18 cellular contexts compared by ENCODE assay signal in genomic region chr18:74856967-74857366, GRCh38.
"Had no signal": no experiment of that assay in that cellular context is flagged by ENCODE, and none has a peak within 500 bp of the region (broad histone marks: within the 10 kb centered on the region; RNA-seq: fewer than 3 reads in every experiment).

No MANE protein-coding gene starts in this region.

- H3K9me3 Mint-ChIP-seq: activated CD4-positive, alpha-beta T cell treated with anti-CD3 and anti-CD28 coated beads, Interleukin-2, amount 10 ng/mL, durations not matched to agents 24 days and 14 days; activated naive CD4-positive, alpha-beta T cell treated with anti-CD3 and anti-CD28 coated beads, Interleukin-2, amount 50 U/mL, for 72 hours; endodermal cell; naive thymus-derived CD8-positive, alpha-beta T cell; stimulated activated memory B cell treated with anti-CD40 and anti-IgM and Interleukin-4, amounts not matched to agents 10 μg/mL and 1 μg/mL and 100 μg/mL, for 72 hours; WTC11 had no signal

- H3K9me3 ChIP-seq: neutrophil, right atrium auricular region, tibial nerve, vagina had no signal

- ATAC-seq: activated naive CD4-positive, alpha-beta T cell treated with anti-CD3 and anti-CD28 coated beads, Interleukin-2, amount 50 U/mL, for 72 hours; left cardiac atrium; naive thymus-derived CD8-positive, alpha-beta T cell; stimulated activated memory B cell treated with anti-CD40 and anti-IgM and Interleukin-4, amounts not matched to agents 10 μg/mL and 1 μg/mL and 100 μg/mL, for 72 hours; WTC11 had no signal

- H3K27me3 Mint-ChIP-seq: activated CD4-positive, alpha-beta T cell treated with anti-CD3 and anti-CD28 coated beads, Interleukin-2, amount 10 ng/mL, durations not matched to agents 24 days and 14 days; naive thymus-derived CD8-positive, alpha-beta T cell; stimulated activated memory B cell treated with anti-CD40 and anti-IgM and Interleukin-4, amounts not matched to agents 10 μg/mL and 1 μg/mL and 100 μg/mL, for 72 hours had no signal

- H3K27ac ChIP-seq: brain microvascular endothelial cell, neutrophil, right atrium auricular region, tibial nerve, vagina had no signal

- H3K4me3 ChIP-seq: right atrium auricular region, tibial nerve, vagina had no signal

- H3K4me1 ChIP-seq: right atrium auricular region, tibial nerve, vagina had no signal

- H3K4me3 Mint-ChIP-seq: activated CD4-positive, alpha-beta T cell treated with anti-CD3 and anti-CD28 coated beads, Interleukin-2, amount 10 ng/mL, durations not matched to agents 24 days and 14 days; endodermal cell; naive thymus-derived CD8-positive, alpha-beta T cell; stimulated activated memory B cell treated with anti-CD40 and anti-IgM and Interleukin-4, amounts not matched to agents 10 μg/mL and 1 μg/mL and 100 μg/mL, for 72 hours; WTC11 had no signal

- H3K36me3 Mint-ChIP-seq: activated naive CD4-positive, alpha-beta T cell treated with anti-CD3 and anti-CD28 coated beads, Interleukin-2, amount 50 U/mL, for 72 hours; WTC11 had no signal

- H3K4me1 Mint-ChIP-seq: activated CD4-positive, alpha-beta T cell treated with anti-CD3 and anti-CD28 coated beads, Interleukin-2, amount 10 ng/mL, durations not matched to agents 24 days and 14 days; stimulated activated memory B cell treated with anti-CD40 and anti-IgM and Interleukin-4, amounts not matched to agents 10 μg/mL and 1 μg/mL and 100 μg/mL, for 72 hours had no signal

- H3K27ac Mint-ChIP-seq: activated CD4-positive, alpha-beta T cell treated with anti-CD3 and anti-CD28 coated beads, Interleukin-2, amount 10 ng/mL, durations not matched to agents 24 days and 14 days; activated naive CD4-positive, alpha-beta T cell treated with anti-CD3 and anti-CD28 coated beads, Interleukin-2, amount 50 U/mL, for 72 hours; endodermal cell; naive thymus-derived CD8-positive, alpha-beta T cell; stimulated activated memory B cell treated with anti-CD40 and anti-IgM and Interleukin-4, amounts not matched to agents 10 μg/mL and 1 μg/mL and 100 μg/mL, for 72 hours; WTC11 had no signal

- H3K36me3 ChIP-seq: brain microvascular endothelial cell, neutrophil, right atrium auricular region, tibial nerve, vagina had no signal

- DNase-seq: activated CD4-positive, alpha-beta T cell treated with anti-CD3 and anti-CD28 coated beads, Interleukin-2, amount 10 ng/mL, durations not matched to agents 24 days and 14 days; activated effector memory CD4-positive, alpha-beta T cell treated with Interleukin-2 at 50 U/mL for 16 hours; activated T-cell treated with anti-CD3 and anti-CD28 coated beads, Interleukin-2, amount 50 U/mL, for 1 hour; amniotic stem cell; brain microvascular endothelial cell; endodermal cell; erythroblast; left cardiac atrium; naive thymus-derived CD8-positive, alpha-beta T cell; posterior cingulate gyrus; small intestine had no signal

- H3K27me3 ChIP-seq: brain microvascular endothelial cell, neutrophil, right atrium auricular region, tibial nerve, vagina had no signal
